ENCODE assay signal across 22 cellular contexts in the genomic region with DNA sequence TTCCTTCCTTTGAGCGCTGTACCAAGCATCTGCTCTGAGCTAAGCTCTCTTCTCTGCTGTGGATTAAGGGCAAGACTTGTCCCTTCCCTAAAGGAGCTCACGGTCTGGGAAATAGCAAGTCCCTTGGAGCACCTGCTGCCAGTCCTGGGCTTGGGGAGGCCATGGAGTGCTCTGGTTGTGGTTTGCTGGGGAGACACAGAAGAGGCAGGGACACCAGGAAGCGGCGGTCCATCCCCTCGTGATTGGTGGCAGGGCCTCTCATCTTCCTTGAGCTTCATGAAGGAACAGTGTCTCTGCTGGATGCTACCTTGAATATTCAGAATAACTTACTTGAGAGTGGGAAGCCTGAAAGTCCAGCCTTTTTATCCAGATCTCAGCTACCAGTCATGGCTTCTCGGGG. TPM values are rescaled to one million over a fixed set of nuclear protein-coding genes. Genes with fewer than 3 reads are reported as not detected.
DNase-seq lines count a peak whose midpoint lies in the region; TF ChIP-seq lines count a peak whose summit lies in the region.
"Had no signal": no experiment of that assay in that cellular context is flagged by ENCODE, and none has a peak within 500 bp of the region (broad histone marks: within the 10 kb centered on the region; RNA-seq: fewer than 3 reads in every experiment).

No MANE protein-coding gene starts in this region.

- H3K27me3 ChIP-seq in WERI-Rb-1 (ENCODE audit: insufficient read depth, low read depth, severe bottlenecking) (no peaks in the 10 kb centered on the region), neural progenitor cell (no peaks in the 10 kb centered on the region), spleen (replicated peaks in 1 of 7) (no peaks in the 10 kb centered on the region), tibial nerve (no peaks in the 10 kb centered on the region)
- H3K27me3 ChIP-seq: MG63, SJCRH30 had no signal

- intact Hi-C loops in CD14-positive monocyte (cut with micrococcal nuclease) (no loop called here), spleen (cut with DNase I; ENCODE audit: low total_unique reads) (no loop called here)

- H3K27ac Mint-ChIP-seq in CD14-positive monocyte (peak overlapping the region in 1 of 7 donors; percentile 0), neural progenitor cell (peak overlapping the region; percentile 10)
- H3K27ac Mint-ChIP-seq: CD4-positive, CD25-positive, alpha-beta regulatory T cell; GM23338; H9 had no signal

- H3K9me3 ChIP-seq in WERI-Rb-1 (ENCODE audit: severe bottlenecking) (peaks cover 3% of the 10 kb centered on the region), neural progenitor cell (ENCODE audit: low read depth) (no peaks in the 10 kb centered on the region), spleen (peaks cover 0 to 14% (median 11%) of the 10 kb centered on the region in 8 donors), tibial nerve (peaks cover 0 to 10% (median 2%) of the 10 kb centered on the region in 4 donors)

- no peaks in the 10 kb centered on the region for H3K36me3 ChIP-seq in WERI-Rb-1
- no peaks in the 10 kb centered on the region for H3K36me3 ChIP-seq in neural progenitor cell
- no peaks in the 10 kb centered on the region for H3K36me3 ChIP-seq in spleen
- no peaks in the 10 kb centered on the region for H3K36me3 ChIP-seq in tibial nerve

- peaks cover 7% of the 10 kb centered on the region for H4K20me1 ChIP-seq in neural progenitor cell (ENCODE audit: low read depth)

- no peak overlapping the region for H3K4me3 ChIP-seq in WERI-Rb-1 (ENCODE audit: low read depth, low read length)
- H3K4me3 ChIP-seq in neural progenitor cell, result no peak overlapping the region
- H3K4me3 ChIP-seq in spleen, result no peak overlapping the region
- no peak overlapping the region for H3K4me3 ChIP-seq in tibial nerve
- H3K4me3 ChIP-seq: A549, GM23338, MG63, SJCRH30 had no signal

- H3K27me3 Mint-ChIP-seq in CD14-positive monocyte (ENCODE audit: low read depth in 3 of 3), result peaks cover 0 to 4% (median 2%) of the 10 kb centered on the region in 3 donors
- peaks cover 6% of the 10 kb centered on the region for H3K27me3 Mint-ChIP-seq in neural progenitor cell (ENCODE audit: insufficient read depth, low read depth)

- H3K4me1 ChIP-seq in neural progenitor cell (peaks cover 8% of the 10 kb centered on the region), spleen (peaks cover 0 to 14% (median 6%) of the 10 kb centered on the region in 6 donors), tibial nerve (peaks cover 0 to 57% (median 25%) of the 10 kb centered on the region in 4 donors)

- H3K4me2 ChIP-seq in neural progenitor cell, result no peak overlapping the region
- H3K4me2 ChIP-seq: A549, GM23338 had no signal

- DNase-seq in CD14-positive monocyte (ENCODE audit: low spot score), result peak; percentile 16
- DNase-seq in WERI-Rb-1, result peak; percentile 42
- no peak for DNase-seq in neural progenitor cell (ENCODE audit: low spot score)
- peak; percentile 34 for DNase-seq in spleen
- DNase-seq in G401 (ENCODE audit: low spot score), result no peak
- DNase-seq in tibial nerve (ENCODE audit: low spot score in 2 of 2), result no peak
- DNase-seq in DMS53 treated with DMSO at 0.1 percent for 48 hours (lab: John Stamatoyannopoulos, UW; ENCODE audit: unreplicated experiment), result no peak
- DNase-seq: AML-193; CD4-positive, CD25-positive, alpha-beta regulatory T cell; H9; KBM-7; MG63; NCI-H1105 treated with DMSO at 0.1 percent for 48 hours; NCI-H146; NCI-H1930; NCI-H2107; NCI-H446; NCI-H524 treated with DMSO at 0.1 percent for 48 hours; NCI-H774; SJCRH30 had no signal

- TF ChIP-seq POLR2A in spleen (IDR thresholded peaks at IDR 0.05), result no peak
- TF ChIP-seq POLR2A in tibial nerve (IDR thresholded peaks at IDR 0.05), result no peak

- no peak for TF ChIP-seq CTCF in CD14-positive monocyte (IDR thresholded peaks at IDR 0.05)
- TF ChIP-seq CTCF in WERI-Rb-1 (IDR thresholded peaks at IDR 0.05; ENCODE audit: low read depth, low read length), result no peak
- no peak for TF ChIP-seq CTCF in neural progenitor cell (IDR thresholded peaks at IDR 0.05)
- TF ChIP-seq CTCF in spleen (IDR thresholded peaks at IDR 0.05 in 8 of 11, conservative IDR thresholded peaks at IDR 0.05 in 3 of 11), result no peak
- TF ChIP-seq CTCF in tibial nerve (IDR thresholded peaks at IDR 0.05), result no peak

- no peak overlapping the region for H3K9ac ChIP-seq in neural progenitor cell

- WGBS in spleen, 5 donors, result 83 to 97% (median 90%) methylated on average over 6 of the region's 6 CpGs
- WGBS in tibial nerve, 2 donors, result 92 to 94% methylated on average over 6 of the region's 6 CpGs

- H2AFZ ChIP-seq in neural progenitor cell (replicated peaks), result no peak overlapping the region
- H2AFZ ChIP-seq: GM23338 had no signal

- TF ChIP-seq EP300 in tibial nerve (IDR thresholded peaks at IDR 0.05), result no peak

- H3K36me3 Mint-ChIP-seq in CD14-positive monocyte (no peaks in the 10 kb centered on the region), neural progenitor cell (no peaks in the 10 kb centered on the region)
- H3K36me3 Mint-ChIP-seq: CD4-positive, CD25-positive, alpha-beta regulatory T cell had no signal

- H3K79me2 ChIP-seq in neural progenitor cell (ENCODE audit: low read depth), result no peaks in the 10 kb centered on the region

- peaks cover 2 to 11% (median 9%) of the 10 kb centered on the region in 7 donors for H3K9me3 Mint-ChIP-seq in CD14-positive monocyte
- H3K9me3 Mint-ChIP-seq in neural progenitor cell, result peaks cover 6% of the 10 kb centered on the region
- H3K9me3 Mint-ChIP-seq: GM23338 had no signal

- no peak overlapping the region for H3K27ac ChIP-seq in WERI-Rb-1
- no peak overlapping the region for H3K27ac ChIP-seq in neural progenitor cell
- H3K27ac ChIP-seq in spleen, result no peak overlapping the region
- no peak overlapping the region for H3K27ac ChIP-seq in tibial nerve
- H3K27ac ChIP-seq: SJCRH30 had no signal

- H3K4me1 Mint-ChIP-seq in CD14-positive monocyte, result no peaks in the 10 kb centered on the region
- H3K4me1 Mint-ChIP-seq in neural progenitor cell, result peaks cover 21% of the 10 kb centered on the region
- H3K4me1 Mint-ChIP-seq: CD4-positive, CD25-positive, alpha-beta regulatory T cell had no signal

- no peaks in the 10 kb centered on the region for H3F3A ChIP-seq in neural progenitor cell (ENCODE audit: low read depth)

- in situ Hi-C loops in G401 (cut with HindIII; ENCODE audit: low sequenced_read_pairs), result no loop called here

- no peak overlapping the region for H3K4me3 Mint-ChIP-seq in CD14-positive monocyte
- H3K4me3 Mint-ChIP-seq in neural progenitor cell, result no peak overlapping the region
- H3K4me3 Mint-ChIP-seq: CD4-positive, CD25-positive, alpha-beta regulatory T cell; GM23338; H9 had no signal

RNA-seq across cellular contexts. Expression of gene COL5A1, which starts 35.3 kb away (rescaled TPM):
- polyA plus RNA-seq in CD14-positive monocyte (not detected), spleen (10 to 100 TPM in 1 of 3 donors, 1 to 10 TPM in 2; 2.6 to 12.2 (median 3.1) TPM)
- total RNA-seq in neural progenitor cell (ENCODE audit: low replicate concordance) (6.1 and 14.2 TPM in 2 replicates), spleen (10 to 100 TPM; 14.6 to 50.6 (median 28.9) TPM), tibial nerve (10 to 100 TPM; 51.9 to 78.3 (median 62.4) TPM)
- total RNA-seq in G401 (2014; rRNA removed; shearing (Covaris generic)), result 0.37 and 0.58 TPM in 2 replicates

Comparison
In these comparisons a context has a peak if more than half of its experiments do, and no peak if none do; other contexts are left out.
1. DNase-seq: peak in CD14-positive monocyte (single experiment), WERI-Rb-1 (single experiment) and spleen (single experiment); none in neural progenitor cell (single experiment), G401 (single experiment), tibial nerve (0 of 2) and DMS53 treated with DMSO at 0.1 percent for 48 hours (single experiment).